Comparison of ENCODE assay signal across 17 cellular contexts in the genomic region with DNA sequence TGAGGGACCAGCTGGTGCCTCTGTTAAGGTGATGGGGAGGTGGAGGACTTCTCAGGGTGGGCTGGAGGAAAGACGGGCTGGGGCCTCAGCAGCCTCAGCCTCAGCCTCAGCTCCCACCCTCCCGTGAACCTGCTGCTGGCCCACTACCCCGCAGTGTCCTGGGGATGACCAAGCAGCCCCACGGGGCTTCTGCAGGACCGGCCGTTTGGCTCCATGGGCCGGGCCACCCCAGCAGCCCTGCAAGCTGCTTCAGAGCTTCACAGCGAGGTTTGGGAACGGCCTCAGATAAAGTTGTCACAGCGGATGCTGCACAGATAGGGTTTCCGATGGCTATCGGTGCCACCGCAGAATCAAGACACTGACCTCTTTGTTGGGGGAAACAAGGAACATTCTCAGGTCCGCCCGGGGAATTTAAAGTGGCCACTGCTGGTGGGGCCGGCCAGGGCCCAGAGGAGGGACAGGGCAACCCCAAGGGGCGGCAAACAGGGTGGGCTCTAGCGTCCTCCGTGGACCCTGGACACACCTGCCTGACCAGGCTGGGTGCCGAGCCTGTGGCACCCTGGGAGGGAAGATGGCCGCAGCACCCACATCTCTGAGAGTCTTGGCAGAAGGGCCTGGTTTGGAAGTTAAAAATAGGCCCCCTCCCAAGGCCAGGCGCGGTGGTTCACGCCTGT. TPM values are rescaled to one million over a fixed set of nuclear protein-coding genes. Genes with fewer than 3 reads are reported as not detected.
DNase-seq lines count a peak whose midpoint lies in the region; ATAC-seq, FAIRE-seq and TF ChIP-seq lines count a peak whose summit lies in the region.
"Had no signal": no experiment of that assay in that cellular context is flagged by ENCODE, and none has a peak within 500 bp of the region (broad histone marks: within the 10 kb centered on the region; RNA-seq: fewer than 3 reads in every experiment).

No MANE protein-coding gene starts in this region.

- H3K4me1 ChIP-seq in right cardiac atrium (ENCODE audit: control insufficient read depth, insufficient read depth, low read length) (no peaks in the 10 kb centered on the region), left ventricle myocardium inferior (peaks cover 25% of the 10 kb centered on the region), K562 (replicated peaks in 1 of 2; ENCODE audit: control insufficient read depth in 2 of 2, insufficient read depth in 2 of 2, low read length in 2 of 2) (peaks cover 35 to 58% of the 10 kb centered on the region in 2 experiments), foreskin keratinocyte (no peaks in the 10 kb centered on the region)

- no peaks in the 10 kb centered on the region for H3K36me3 ChIP-seq in left ventricle myocardium inferior
- peaks cover 32% of the 10 kb centered on the region; the same call in 2 of the 3 replicates for H3K36me3 ChIP-seq in K562 (ENCODE audit: control insufficient read depth, insufficient read depth, low read length)

- CTCF ChIA-PET in K562 (lab: Yijun Ruan, JAX; ENCODE audit: low intra/inter-chr PET ratio) = no interaction called here

- H3K4me3 Mint-ChIP-seq in neural crest cell = peak overlapping the region; percentile 83
- H3K4me3 Mint-ChIP-seq in activated CD4-positive, alpha-beta T cell treated with anti-CD3 and anti-CD28 coated beads, Interleukin-2, amount 10 ng/mL, durations not matched to agents 24 days and 14 days = no peak overlapping the region
- H3K4me3 Mint-ChIP-seq: GM23338 had no signal

- peaks cover 5% of the 10 kb centered on the region for H3K36me3 Mint-ChIP-seq in neural crest cell (ENCODE audit: low read depth)
- H3K36me3 Mint-ChIP-seq in activated CD4-positive, alpha-beta T cell treated with anti-CD3 and anti-CD28 coated beads, Interleukin-2, amount 10 ng/mL, durations not matched to agents 24 days and 14 days (ENCODE audit: low read depth) = peaks cover 10% of the 10 kb centered on the region
- H3K36me3 Mint-ChIP-seq: CD14-positive monocyte had no signal

- BruUV-seq in K562 (replicated peaks; lab: Mats Ljungman, UMichigan) = no TSS peak

- ATAC-seq in right cardiac atrium = no peak
- ATAC-seq in K562 = no peak
- ATAC-seq in foreskin keratinocyte = no peak
- no peak for ATAC-seq in GM18519 (IDR thresholded peaks at IDR 0.05; ENCODE audit: low FRiP score, unreplicated experiment)
- ATAC-seq: PC-3 had no signal

- POLR2A ChIA-PET in K562 (lab: Yijun Ruan, JAX) = interaction anchor here (0.6 kb wide), 1 partner anchor 25 kb away, joined by 3 read pairs; no protein-coding TSS in a partner anchor

- H3K27ac Mint-ChIP-seq in neural crest cell (ENCODE audit: unreplicated experiment) = peak overlapping the region; percentile 95
- H3K27ac Mint-ChIP-seq in activated CD4-positive, alpha-beta T cell treated with anti-CD3 and anti-CD28 coated beads, Interleukin-2, amount 10 ng/mL, durations not matched to agents 24 days and 14 days = no peak overlapping the region
- H3K27ac Mint-ChIP-seq: CD14-positive monocyte, GM23338 had no signal

- H3K4me2 ChIP-seq in K562 (ENCODE audit: insufficient read depth, low read length) = no peak overlapping the region
- H3K4me2 ChIP-seq: GM23338, KMS-11 had no signal

- no peak for TF ChIP-seq RAD21 in K562 (CRISPR knock-in tag; conservative IDR thresholded peaks at IDR 0.05 in 1 of 2, IDR thresholded peaks at IDR 0.05 in 1 of 2)

- peaks cover 3% of the 10 kb centered on the region for H3K9me1 ChIP-seq in K562 (ENCODE audit: control insufficient read depth, insufficient read depth, low read length)

- H3K4me3 ChIP-seq in right cardiac atrium (ENCODE audit: low read length) (no peak overlapping the region), left ventricle myocardium inferior (no peak overlapping the region), K562 (no peak overlapping the region)
- H3K4me3 ChIP-seq: GM23338 had no signal

- H3K27me3 Mint-ChIP-seq in neural crest cell (ENCODE audit: low read depth) = no peaks in the 10 kb centered on the region
- H3K27me3 Mint-ChIP-seq in activated CD4-positive, alpha-beta T cell treated with anti-CD3 and anti-CD28 coated beads, Interleukin-2, amount 10 ng/mL, durations not matched to agents 24 days and 14 days = no peaks in the 10 kb centered on the region

- peaks cover 5% of the 10 kb centered on the region; the same call in 1 of the 3 replicates for H3K79me2 ChIP-seq in K562 (ENCODE audit: control insufficient read depth, insufficient read depth, low read length)

- no peak for TF ChIP-seq EP300 in K562 (IDR thresholded peaks at IDR 0.05; ENCODE audit: low read length)

- no peak for TF ChIP-seq POLR2A in K562 (conservative IDR thresholded peaks at IDR 0.05)

- peak overlapping the region in 1 of 2 experiments; percentile 73; a peak in 2 of 4 replicates for H3K9ac ChIP-seq in K562 (ENCODE audit: insufficient read depth in 1 of 2, low read depth in 2 of 2, low read length in 2 of 2)
- H3K9ac ChIP-seq: KMS-11 had no signal

- in situ Hi-C loops in K562 (cut with MboI) = loop anchor here (10.0 kb wide), 1 partner anchor 78 kb away; no protein-coding TSS in a partner anchor

- H3K4me1 Mint-ChIP-seq in neural crest cell = peaks cover 16% of the 10 kb centered on the region
- no peaks in the 10 kb centered on the region for H3K4me1 Mint-ChIP-seq in activated CD4-positive, alpha-beta T cell treated with anti-CD3 and anti-CD28 coated beads, Interleukin-2, amount 10 ng/mL, durations not matched to agents 24 days and 14 days
- H3K4me1 Mint-ChIP-seq: CD14-positive monocyte had no signal

- H3K27ac ChIP-seq in right cardiac atrium (ENCODE audit: low read length) (no peak overlapping the region), left ventricle myocardium inferior (replicated peaks) (no peak overlapping the region), K562 (ENCODE audit: extremely low read depth, low read depth, low read length) (no peak overlapping the region), foreskin keratinocyte (no peak overlapping the region)
- H3K27ac ChIP-seq: KMS-11, RWPE1 had no signal

- H2AFZ ChIP-seq in K562 (ENCODE audit: low read depth, low read length) = no peak overlapping the region
- H2AFZ ChIP-seq: GM23338 had no signal

- intact Hi-C loops in right cardiac atrium (cut with DNase I) (loop anchor here in 1 of 4 donors (10.0 kb wide), 1 partner anchor 328 kb away; no protein-coding TSS in a partner anchor), left ventricle myocardium inferior (cut with micrococcal nuclease) (no loop called here), K562 (cut with micrococcal nuclease) (no loop called here)
- intact Hi-C loops in activated CD4-positive, alpha-beta T cell treated with anti-CD3 and anti-CD28 coated beads, Interleukin-2, amount 10 ng/mL, durations not matched to agents 24 days and 14 days (cut with micrococcal nuclease) = no loop called here

- FAIRE-seq in K562 (lab: Jason Lieb, UNC) = peak; percentile 61
- FAIRE-seq: A204.1 had no signal

- TF ChIP-seq CTCF in left ventricle myocardium inferior (IDR thresholded peaks at IDR 0.05; ENCODE audit: borderline replicate concordance) (no peak), K562 (IDR thresholded peaks at IDR 0.05 in 2 of 3, conservative IDR thresholded peaks at IDR 0.05 in 1 of 3; ENCODE audit: insufficient read depth in 2 of 3, low read depth in 1 of 3, low read length in 3 of 3) (no peak), neural crest cell (conservative IDR thresholded peaks at IDR 0.05) (no peak), foreskin keratinocyte (conservative IDR thresholded peaks at IDR 0.05) (no peak)

- peaks cover 7% of the 10 kb centered on the region for H3K9me3 Mint-ChIP-seq in neural crest cell
- peaks cover 29% of the 10 kb centered on the region for H3K9me3 Mint-ChIP-seq in activated CD4-positive, alpha-beta T cell treated with anti-CD3 and anti-CD28 coated beads, Interleukin-2, amount 10 ng/mL, durations not matched to agents 24 days and 14 days

- H4K20me1 ChIP-seq in K562 (replicated peaks; ENCODE audit: control insufficient read depth, insufficient read depth, low read length) = peaks cover 12% of the 10 kb centered on the region

- WGBS in right cardiac atrium = 69% methylated on average over 24 of the region's 24 CpGs
- WGBS in K562 (ENCODE audit: insufficient coverage, low coverage, missing lambda C conversion rate) = 65% methylated on average over 24 of the region's 24 CpGs

- DNase-seq in right cardiac atrium = peak; percentile 6 to 46 (median 31)
- no peak for DNase-seq in left ventricle myocardium inferior
- no peak for DNase-seq in K562 (ENCODE audit: extremely low read depth in 1 of 4, low spot score in 3 of 4)
- DNase-seq in neural crest cell (ENCODE audit: low read depth, low spot score) = no peak
- DNase-seq in foreskin keratinocyte = no peak
- DNase-seq in activated CD4-positive, alpha-beta T cell treated with anti-CD3 and anti-CD28 coated beads, Interleukin-2, amount 10 ng/mL, durations not matched to agents 24 days and 14 days = no peak
- DNase-seq: NCI-H1436 treated with DMSO at 0.1 percent for 48 hours, NCI-H2029 treated with DMSO at 0.1 percent for 48 hours, NCI-H2171 treated with DMSO at 0.1 percent for 48 hours, NCI-H748 treated with DMSO at 0.1 percent for 48 hours, PC-3 had no signal

- no peaks in the 10 kb centered on the region for H3K9me3 ChIP-seq in right cardiac atrium (ENCODE audit: control insufficient read depth, low read length)
- no peaks in the 10 kb centered on the region for H3K9me3 ChIP-seq in left ventricle myocardium inferior (replicated peaks)
- H3K9me3 ChIP-seq in K562 (replicated peaks; ENCODE audit: control insufficient read depth, insufficient read depth, low read depth, low read length) = no peaks in the 10 kb centered on the region

- H3K27me3 ChIP-seq in right cardiac atrium (ENCODE audit: control insufficient read depth, insufficient read depth) (no peaks in the 10 kb centered on the region), left ventricle myocardium inferior (ENCODE audit: low read depth) (no peaks in the 10 kb centered on the region), K562 (ENCODE audit: control insufficient read depth in 2 of 2, insufficient read depth in 2 of 2, low read length in 2 of 2) (no peaks in the 10 kb centered on the region), foreskin keratinocyte (no peaks in the 10 kb centered on the region)

RNA-seq across cellular contexts. Expression of a gene that starts 47.8 kb away (rescaled TPM):
- total RNA-seq in right cardiac atrium = 10 to 100 TPM; 17.5 to 25.1 (median 21.2) TPM
- polyA plus RNA-seq in right cardiac atrium = 19.6 TPM
- 21.3 TPM for total RNA-seq in left ventricle myocardium inferior
- total RNA-seq in K562 (2011; cell fraction: chromatin; rRNA removed; ENCODE audit: low replicate concordance) = 74.4 and 112 TPM in 2 replicates
- total RNA-seq in K562 (2011; cell fraction: nucleolus; rRNA removed) = 51.3 and 61.4 TPM in 2 replicates
- total RNA-seq in K562 (2011; cell fraction: nucleoplasm; rRNA removed) = 61.1 and 63.4 TPM in 2 replicates
- total RNA-seq in K562 (2014; rRNA removed) = 26.9 and 35.1 TPM in 2 replicates
- total RNA-seq in K562 (2014; rRNA removed; fragmentation: Illumina TruSeq; extraction: Trizol) = 16.0 and 16.3 TPM in 2 replicates
- total RNA-seq in K562 (2015; rRNA removed; fragmentation: Illumina TruSeq; extraction: Trizol) = 31.1 and 33.9 TPM in 2 replicates
- total RNA-seq in K562 (2021) = 81.3 and 88.7 TPM in 2 replicates
- polyA plus RNA-seq in K562 (2011; rRNA removed) = 12.5 and 15.8 TPM in 2 replicates
- polyA plus RNA-seq in K562 (2011; cell fraction: cytosol; rRNA removed) = 10.1 and 15.8 TPM in 2 replicates
- polyA plus RNA-seq in K562 (2011; cell fraction: nucleus; rRNA removed) = 43.3 and 65.6 TPM in 2 replicates
- 57.6 and 59.2 TPM in 2 replicates for polyA plus RNA-seq in K562 (2012)
- 60.7 and 65.3 TPM in 2 replicates for polyA plus RNA-seq in K562 (2014; fragmentation: Illumina TruSeq; extraction: Trizol)
- 1 to 10 TPM; 1.7 to 2.0 TPM for polyA plus RNA-seq in K562 (2014; fragmentation: Nextera tagmentation; extraction: Ambion mirVana)
- polyA plus RNA-seq in K562 (2014; rRNA removed) = 37.1 and 49.2 TPM in 2 replicates
- 7.9 and 9.1 TPM in 2 replicates for polyA minus RNA-seq in K562 (2011; rRNA and poly(A)+ RNA removed)
- polyA minus RNA-seq in K562 (2011; cell fraction: cytosol; rRNA and poly(A)+ RNA removed) = 23.7 and 30.6 TPM in 2 replicates
- 17.5 and 19.1 TPM in 2 replicates for polyA minus RNA-seq in K562 (2011; cell fraction: nucleus; rRNA and poly(A)+ RNA removed)
- 88.5 and 90.4 TPM in 2 replicates for total RNA-seq in neural crest cell
- 28.9 and 34.9 TPM in 2 replicates for total RNA-seq in foreskin keratinocyte
- polyA plus RNA-seq in foreskin keratinocyte = 25.9 and 29.7 TPM in 2 replicates
- 106 and 118 TPM in 2 replicates for total RNA-seq in activated CD4-positive, alpha-beta T cell treated with anti-CD3 and anti-CD28 coated beads, Interleukin-2, amount 10 ng/mL, durations not matched to agents 24 days and 14 days

Comparison
In these comparisons a context has a peak if more than half of its experiments do, and no peak if none do; other contexts are left out.
1. DNase-seq: peak in right cardiac atrium (3 of 3); none in left ventricle myocardium inferior (single experiment), K562 (0 of 4), neural crest cell (single experiment), foreskin keratinocyte (0 of 2) and activated CD4-positive, alpha-beta T cell treated with anti-CD3 and anti-CD28 coated beads, Interleukin-2, amount 10 ng/mL, durations not matched to agents 24 days and 14 days (single experiment).